ENCODE assay signal across 9 cellular contexts in the genomic region with DNA sequence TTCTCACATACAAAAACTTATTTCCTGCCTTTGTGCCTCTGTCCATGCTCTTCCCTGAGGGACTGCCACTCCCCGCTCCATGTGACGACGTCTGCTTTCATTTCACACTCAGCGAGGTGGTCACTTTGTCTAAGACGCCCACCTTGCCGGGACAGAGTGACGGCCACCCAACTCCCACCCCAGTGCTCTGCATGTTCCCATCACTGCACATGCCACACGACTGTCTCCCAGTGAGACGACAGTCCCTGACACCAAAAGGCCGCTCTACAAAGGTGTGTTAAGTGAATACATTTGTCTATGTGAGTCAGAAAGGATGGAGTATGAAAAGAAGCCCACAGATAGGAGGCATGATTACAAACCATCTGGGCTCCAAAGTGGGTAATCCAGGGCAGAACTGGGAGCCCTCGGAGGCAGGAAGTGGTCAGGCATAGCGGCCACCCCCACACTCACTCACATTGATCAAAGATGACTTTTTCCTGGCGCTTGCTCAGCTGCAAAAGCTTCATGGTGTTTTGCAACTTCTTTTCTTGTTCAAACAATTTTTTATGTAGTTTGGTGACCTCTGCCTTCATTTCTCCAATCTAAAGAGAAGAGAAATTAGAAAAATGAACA.
DNase-seq lines count a peak whose midpoint lies in the region; ATAC-seq and FAIRE-seq lines count a peak whose summit lies in the region.
"Had no signal": no experiment of that assay in that cellular context is flagged by ENCODE, and none has a peak within 500 bp of the region (broad histone marks: within the 10 kb centered on the region; RNA-seq: fewer than 3 reads in every experiment).

No MANE protein-coding gene starts in this region.

- H3K27ac Mint-ChIP-seq in activated T-helper 1 cell treated with anti-CD3 and anti-CD28 coated beads, Interleukin-12 subunit alpha, Interleukin-12 subunit beta, Interleukin-2, Interleukin-4 antibody, amounts not matched to agents 30 ng/mL and 10 ng/mL and 1 ng/mL, durations not matched to agents 14 hours and 24 hours and 36 hours = peak overlapping the region; percentile 87

- no peaks in the 10 kb centered on the region for H3K9me3 Mint-ChIP-seq in activated T-helper 1 cell treated with anti-CD3 and anti-CD28 coated beads, Interleukin-12 subunit alpha, Interleukin-12 subunit beta, Interleukin-2, Interleukin-4 antibody, amounts not matched to agents 30 ng/mL and 10 ng/mL and 1 ng/mL, durations not matched to agents 14 hours and 24 hours and 36 hours

- no peaks in the 10 kb centered on the region for H3K27me3 Mint-ChIP-seq in activated T-helper 1 cell treated with anti-CD3 and anti-CD28 coated beads, Interleukin-12 subunit alpha, Interleukin-12 subunit beta, Interleukin-2, Interleukin-4 antibody, amounts not matched to agents 30 ng/mL and 10 ng/mL and 1 ng/mL, durations not matched to agents 14 hours and 24 hours and 36 hours (ENCODE audit: insufficient read depth)

- DNase-seq in stimulated activated naive CD4-positive, alpha-beta T cell treated with Interleukin-2 at 50 U/mL for 16 hours (lab: John Stamatoyannopoulos, UW) = peak; percentile 15
- no peak for DNase-seq in stimulated activated naive CD4-positive, alpha-beta T cell (lab: John Stamatoyannopoulos, UW)
- peak; percentile 48 for DNase-seq in activated T-helper 1 cell treated with anti-CD3 and anti-CD28 coated beads, Interleukin-12 subunit alpha, Interleukin-12 subunit beta, Interleukin-2, Interleukin-4 antibody, amounts not matched to agents 30 ng/mL and 10 ng/mL and 1 ng/mL, durations not matched to agents 14 hours and 24 hours and 36 hours (ENCODE audit: low spot score)
- DNase-seq in kidney tubule cell (ENCODE audit: low spot score) (peak; percentile 78), urothelium cell line (ENCODE audit: low spot score) (peak; percentile 74), GDM1 (lab: John Stamatoyannopoulos, UW) (no peak), NCI-H510A treated with DMSO at 0.1 percent for 48 hours (lab: John Stamatoyannopoulos, UW) (no peak)

- H3K4me1 Mint-ChIP-seq in activated T-helper 1 cell treated with anti-CD3 and anti-CD28 coated beads, Interleukin-12 subunit alpha, Interleukin-12 subunit beta, Interleukin-2, Interleukin-4 antibody, amounts not matched to agents 30 ng/mL and 10 ng/mL and 1 ng/mL, durations not matched to agents 14 hours and 24 hours and 36 hours (ENCODE audit: low read depth) = peaks cover 48% of the 10 kb centered on the region

- no peak for ATAC-seq in HG02970 (IDR thresholded peaks at IDR 0.05; ENCODE audit: low FRiP score, unreplicated experiment)

- H3K4me3 Mint-ChIP-seq in activated T-helper 1 cell treated with anti-CD3 and anti-CD28 coated beads, Interleukin-12 subunit alpha, Interleukin-12 subunit beta, Interleukin-2, Interleukin-4 antibody, amounts not matched to agents 30 ng/mL and 10 ng/mL and 1 ng/mL, durations not matched to agents 14 hours and 24 hours and 36 hours = peak overlapping the region; percentile 79

- peaks cover 48% of the 10 kb centered on the region for H3K36me3 Mint-ChIP-seq in activated T-helper 1 cell treated with anti-CD3 and anti-CD28 coated beads, Interleukin-12 subunit alpha, Interleukin-12 subunit beta, Interleukin-2, Interleukin-4 antibody, amounts not matched to agents 30 ng/mL and 10 ng/mL and 1 ng/mL, durations not matched to agents 14 hours and 24 hours and 36 hours (ENCODE audit: low read depth)

- intact Hi-C loops in activated T-helper 1 cell treated with anti-CD3 and anti-CD28 coated beads, Interleukin-12 subunit alpha, Interleukin-12 subunit beta, Interleukin-2, Interleukin-4 antibody, amounts not matched to agents 30 ng/mL and 10 ng/mL and 1 ng/mL, durations not matched to agents 14 hours and 24 hours and 36 hours (cut with micrococcal nuclease) = loop anchor here (1.0 kb wide), 1 partner anchor 44 kb away; no protein-coding TSS in a partner anchor

- no peak for FAIRE-seq in urothelium cell line (lab: Jason Lieb, UNC)
- FAIRE-seq: G401.6 had no signal

Comparison
In these comparisons a context has a peak if more than half of its experiments do, and no peak if none do; other contexts are left out.
1. DNase-seq: peak in stimulated activated naive CD4-positive, alpha-beta T cell treated with Interleukin-2 at 50 U/mL for 16 hours (single experiment), activated T-helper 1 cell treated with anti-CD3 and anti-CD28 coated beads, Interleukin-12 subunit alpha, Interleukin-12 subunit beta, Interleukin-2, Interleukin-4 antibody, amounts not matched to agents 30 ng/mL and 10 ng/mL and 1 ng/mL, durations not matched to agents 14 hours and 24 hours and 36 hours (single experiment), kidney tubule cell (single experiment) and urothelium cell line (single experiment); none in stimulated activated naive CD4-positive, alpha-beta T cell (0 of 6), GDM1 (single experiment) and NCI-H510A treated with DMSO at 0.1 percent for 48 hours (single experiment).